ENCODE assay signal across 6 cellular contexts in the genomic region with DNA sequence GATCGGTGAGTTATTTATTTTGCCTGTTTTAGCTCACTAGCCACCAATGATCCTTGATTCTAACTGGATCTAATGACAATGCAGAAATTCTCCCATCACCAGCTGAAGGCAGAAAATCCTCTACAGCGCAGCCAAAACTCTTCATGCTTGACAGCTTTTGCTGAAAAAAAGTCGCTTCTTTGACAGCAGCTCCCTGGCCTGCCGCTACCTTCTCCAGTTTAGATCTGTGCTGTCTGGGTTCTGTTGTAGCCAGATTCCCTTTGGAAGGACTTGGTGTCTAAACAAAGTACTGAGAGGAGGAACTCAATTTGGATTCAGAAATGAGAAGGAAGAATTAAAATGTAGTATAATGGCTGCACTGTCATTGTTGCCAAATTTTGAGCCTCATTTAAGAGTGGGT.
A peak's percentile ranks its signal among the peaks of the same experiment; 100 is the strongest.
DNase-seq lines count a peak whose midpoint lies in the region; TF ChIP-seq lines count a peak whose summit lies in the region.
"Not testable (repeated sequence)": the region's sequence is repeated elsewhere in the genome, so short reads cannot be mapped to it uniquely, and the experiment has no call there.

No MANE protein-coding gene starts in this region.

- H3K27ac ChIP-seq in GM23248, neural progenitor cell: not testable (repeated sequence)

- not testable (repeated sequence) for H3K36me3 ChIP-seq in GM23248 (ENCODE audit: low read depth); neural progenitor cell

- not testable (repeated sequence) for H3K4me3 ChIP-seq in GM23248, neural progenitor cell

- not testable (repeated sequence) for H3K9ac ChIP-seq in GM23248, neural progenitor cell

- H3K9me3 ChIP-seq in GM23248 (ENCODE audit: low read depth); neural progenitor cell (ENCODE audit: low read depth): not testable (repeated sequence)

- TF ChIP-seq CTCF in neural progenitor cell (IDR thresholded peaks at IDR 0.05) = not testable (repeated sequence)

- H3K27ac Mint-ChIP-seq in neural progenitor cell = not testable (repeated sequence)

- not testable (repeated sequence) for H3K4me1 Mint-ChIP-seq in neural progenitor cell

- H3K4me2 ChIP-seq in GM23248 (ENCODE audit: unreplicated experiment); neural progenitor cell: not testable (repeated sequence)

- not testable (repeated sequence) for H4K20me1 ChIP-seq in GM23248 (ENCODE audit: insufficient read depth); neural progenitor cell (ENCODE audit: low read depth)

- in situ Hi-C loops in GM23248 (cut with MboI) = not testable (repeated sequence)

- not testable (repeated sequence) for H3K36me3 Mint-ChIP-seq in neural progenitor cell

- H3K27me3 Mint-ChIP-seq in neural progenitor cell (ENCODE audit: insufficient read depth, low read depth) = not testable (repeated sequence)

- H3K4me3 Mint-ChIP-seq in neural progenitor cell = not testable (repeated sequence)

- not testable (repeated sequence) for H3F3A ChIP-seq in GM23248 (ENCODE audit: insufficient read depth); neural progenitor cell (ENCODE audit: low read depth)

- not testable (repeated sequence) for H3K9me2 ChIP-seq in GM23248 (ENCODE audit: insufficient read depth)

- H3K79me2 ChIP-seq in GM23248 (ENCODE audit: insufficient read depth); neural progenitor cell (ENCODE audit: low read depth): not testable (repeated sequence)

- not testable (repeated sequence) for DNase-seq in GM23248
- DNase-seq in anterior cingulate cortex (lab: John Stamatoyannopoulos, UW) (peak in 32 of 58 donors; percentile 1 to 63 (median 11)), ecto neural progenitor cell (ENCODE audit: low spot score) (peak; percentile 47), inferior parietal cortex (ENCODE audit: extremely low spot score) (peak; percentile 11), neural progenitor cell (ENCODE audit: low spot score) (peak; percentile 55), retina (peak; percentile 46)

- not testable (repeated sequence) for H3K4me1 ChIP-seq in GM23248 (ENCODE audit: insufficient read depth); neural progenitor cell

- H3K27me3 ChIP-seq in GM23248 (replicated peaks; ENCODE audit: insufficient read depth); neural progenitor cell: not testable (repeated sequence)

- H2AFZ ChIP-seq in GM23248 = peak overlapping the region; percentile 33
- H2AFZ ChIP-seq in neural progenitor cell (replicated peaks) = not testable (repeated sequence)

- 61 to 67% methylated on average over 4 of the region's 4 CpGs for WGBS in GM23248 (ENCODE audit: low coverage in 1 of 2, low lambda C conversion rate in 2 of 2, missing lambda C conversion rate in 2 of 2), 2 experiments

- H3K9me3 Mint-ChIP-seq in neural progenitor cell = not testable (repeated sequence)
